19 cellular contexts compared by ENCODE assay signal in genomic region chr17:13508916-13509315, GRCh38.
DNase-seq lines count a peak whose midpoint lies in the region; ATAC-seq and TF ChIP-seq lines count a peak whose summit lies in the region.
"Had no signal": no experiment of that assay in that cellular context is flagged by ENCODE, and none has a peak within 500 bp of the region (broad histone marks: within the 10 kb centered on the region; RNA-seq: fewer than 3 reads in every experiment).

No MANE protein-coding gene starts in this region.

- no peak for TF ChIP-seq CTCF in fibroblast of pulmonary artery (IDR thresholded peaks at IDR 0.05; ENCODE audit: low read length, missing control alignments)

- H3K4me3 ChIP-seq in fibroblast of pulmonary artery (replicated peaks; ENCODE audit: low read depth, low read length): no peak overlapping the region
- H3K4me3 ChIP-seq: ascending aorta, coronary artery, MG63, pancreas, tibial nerve had no signal

- in situ Hi-C loops in ACHN (cut with HindIII; ENCODE audit: low pct_ligation_motif_present, low pct_unique_long_range_greater_than_20kb, low sequenced_read_pairs): no loop called here

- DNase-seq in ACHN (peak; percentile 10), GM03348 (ENCODE audit: low spot score) (peak; percentile 15), OCI-M1 (lab: John Stamatoyannopoulos, UW) (peak; percentile 97), fibroblast of pulmonary artery (ENCODE audit: low read depth) (peak; percentile 45), GOT3 (lab: John Stamatoyannopoulos, UW) (no peak)
- DNase-seq: activated CD4-positive, alpha-beta T cell treated with anti-CD3 and anti-CD28 coated beads for 4 hours; DMS53; MG63; NCI-H2107; NCI-H526 treated with DMSO at 0.1 percent for 48 hours; pancreas; RPMI8226; small intestine had no signal

- ATAC-seq in HG02870 (IDR thresholded peaks at IDR 0.05; ENCODE audit: unreplicated experiment) (no peak), GM19328 (IDR thresholded peaks at IDR 0.05; ENCODE audit: unreplicated experiment) (no peak)
- no peak for ATAC-seq in activated CD4-positive, CD25-positive, alpha-beta regulatory T cell treated with anti-CD3 and anti-CD28 coated beads, Interleukin-2, amount 50 U/mL, for 24 hours
- ATAC-seq: pancreas had no signal
